1 cellular context compared by ENCODE assay signal in the genomic region with DNA sequence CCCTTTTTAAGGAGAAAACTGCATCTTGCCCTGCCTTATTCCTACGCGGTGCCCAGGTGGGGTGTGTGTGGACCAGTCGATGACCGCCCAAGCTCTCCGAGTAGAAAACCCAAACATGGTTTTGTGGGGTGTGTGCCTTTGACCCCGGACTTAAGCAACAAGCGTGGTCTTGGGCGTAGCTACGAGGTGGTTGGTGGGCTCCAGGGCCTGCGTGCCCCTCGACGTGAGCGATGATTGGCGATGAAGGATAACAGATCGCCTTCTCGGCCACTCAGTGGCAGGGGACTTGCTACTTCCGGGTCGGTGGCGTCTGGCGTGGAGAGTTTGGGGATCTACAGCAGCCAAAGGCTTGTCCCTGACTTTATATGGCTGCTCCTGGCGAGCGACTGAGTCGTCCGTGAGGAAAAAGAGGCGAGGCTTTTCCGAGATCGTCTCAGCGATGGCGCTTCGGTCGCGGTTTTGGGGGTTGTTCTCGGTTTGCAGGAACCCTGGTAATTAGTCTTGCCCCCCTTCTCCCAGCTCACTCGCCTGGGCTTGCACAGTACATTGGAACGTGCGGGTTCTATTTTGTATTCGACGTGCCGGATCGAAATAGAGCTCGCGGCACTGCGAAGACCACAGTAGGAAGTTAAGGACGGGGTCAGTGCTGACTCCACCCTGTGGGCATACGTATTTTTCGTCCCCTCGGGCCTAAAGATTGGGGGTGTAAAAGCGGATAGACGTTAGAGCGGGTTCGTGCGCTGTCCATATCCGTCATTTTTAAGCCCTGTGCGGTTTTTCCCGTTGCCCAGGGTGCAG.
TF ChIP-seq lines count a peak whose summit lies in the region.

A gene (plus strand): TSS at position 319 of the 798 bp plus-strand sequence. CDS start 121 bp downstream, at position 440.

TF ChIP-seq in HEK293, 187 proteins besides CTCF, POLR2A, EP300 and RAD21 (continued from another document and continues in another):
- TF ChIP-seq, protein P1, sequence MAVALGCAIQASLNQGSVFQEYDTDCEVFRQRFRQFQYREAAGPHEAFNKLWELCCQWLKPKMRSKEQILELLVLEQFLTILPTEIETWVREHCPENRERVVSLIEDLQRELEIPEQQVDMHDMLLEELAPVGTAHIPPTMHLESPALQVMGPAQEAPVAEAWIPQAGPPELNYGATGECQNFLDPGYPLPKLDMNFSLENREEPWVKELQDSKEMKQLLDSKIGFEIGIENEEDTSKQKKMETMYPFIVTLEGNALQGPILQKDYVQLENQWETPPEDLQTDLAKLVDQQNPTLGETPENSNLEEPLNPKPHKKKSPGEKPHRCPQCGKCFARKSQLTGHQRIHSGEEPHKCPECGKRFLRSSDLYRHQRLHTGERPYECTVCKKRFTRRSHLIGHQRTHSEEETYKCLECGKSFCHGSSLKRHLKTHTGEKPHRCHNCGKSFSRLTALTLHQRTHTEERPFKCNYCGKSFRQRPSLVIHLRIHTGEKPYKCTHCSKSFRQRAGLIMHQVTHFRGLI (tag by site-specific recombination; IDR thresholded peaks at IDR 0.05): no peak
- TF ChIP-seq PRDM1 (tag by site-specific recombination; IDR thresholded peaks at IDR 0.05) (no peak), HOXC10 (CRISPR knock-in tag; IDR thresholded peaks at IDR 0.05) (no peak), FEZF1 (tag by site-specific recombination; IDR thresholded peaks at IDR 0.05) (peak; percentile 27; the same call in 1 of the 2 replicates), REPIN1 (tag by site-specific recombination; IDR thresholded peaks at IDR 0.05; ENCODE audit: low read depth) (no peak), ZNF433 (tag by site-specific recombination; IDR thresholded peaks at IDR 0.05; ENCODE audit: low read depth) (no peak), ZNF585B (tag by site-specific recombination; IDR thresholded peaks at IDR 0.05) (no peak), ZNF707 (tag by site-specific recombination; IDR thresholded peaks at IDR 0.05) (no peak), ZNF121 (tag by site-specific recombination; IDR thresholded peaks at IDR 0.05) (no peak), ZFP69B (tag by site-specific recombination; IDR thresholded peaks at IDR 0.05) (no peak), MYNN (tag by site-specific recombination; IDR thresholded peaks at IDR 0.05; ENCODE audit: borderline replicate concordance) (no peak), ZBTB7A (tag by site-specific recombination; IDR thresholded peaks at IDR 0.05; ENCODE audit: low read depth) (no peak), EGR2 (tag by site-specific recombination; IDR thresholded peaks at IDR 0.05; ENCODE audit: low read depth) (0 out of 2 replicates have a peak, but pooled peaks have one; percentile 19), ZNF24 (tag by site-specific recombination; IDR thresholded peaks at IDR 0.05) (0 out of 2 replicates have a peak, but pooled peaks have one; percentile 33), ZNF426 (tag by site-specific recombination; IDR thresholded peaks at IDR 0.05) (no peak), KLF9 (tag by site-specific recombination; IDR thresholded peaks at IDR 0.05; ENCODE audit: low read depth) (no peak; the same call in 1 of the 2 replicates), ZNF623 (tag by site-specific recombination; IDR thresholded peaks at IDR 0.05) (peak; percentile 31; the same call in 1 of the 2 replicates), RBAK (tag by site-specific recombination; IDR thresholded peaks at IDR 0.05) (no peak), ZNF324 (tag by site-specific recombination; IDR thresholded peaks at IDR 0.05) (0 out of 2 replicates have a peak, but pooled peaks have one; percentile 18), ZNF670 (tag by site-specific recombination; IDR thresholded peaks at IDR 0.05; ENCODE audit: low read depth) (no peak)
- TF ChIP-seq, protein P2, sequence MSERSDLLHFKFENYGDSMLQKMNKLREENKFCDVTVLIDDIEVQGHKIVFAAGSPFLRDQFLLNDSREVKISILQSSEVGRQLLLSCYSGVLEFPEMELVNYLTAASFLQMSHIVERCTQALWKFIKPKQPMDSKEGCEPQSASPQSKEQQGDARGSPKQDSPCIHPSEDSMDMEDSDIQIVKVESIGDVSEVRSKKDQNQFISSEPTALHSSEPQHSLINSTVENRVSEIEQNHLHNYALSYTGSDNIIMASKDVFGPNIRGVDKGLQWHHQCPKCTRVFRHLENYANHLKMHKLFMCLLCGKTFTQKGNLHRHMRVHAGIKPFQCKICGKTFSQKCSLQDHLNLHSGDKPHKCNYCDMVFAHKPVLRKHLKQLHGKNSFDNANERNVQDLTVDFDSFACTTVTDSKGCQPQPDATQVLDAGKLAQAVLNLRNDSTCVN (tag by site-specific recombination; optimal IDR thresholded peaks at IDR 0.05): peak; percentile 14
- TF ChIP-seq, protein P3, sequence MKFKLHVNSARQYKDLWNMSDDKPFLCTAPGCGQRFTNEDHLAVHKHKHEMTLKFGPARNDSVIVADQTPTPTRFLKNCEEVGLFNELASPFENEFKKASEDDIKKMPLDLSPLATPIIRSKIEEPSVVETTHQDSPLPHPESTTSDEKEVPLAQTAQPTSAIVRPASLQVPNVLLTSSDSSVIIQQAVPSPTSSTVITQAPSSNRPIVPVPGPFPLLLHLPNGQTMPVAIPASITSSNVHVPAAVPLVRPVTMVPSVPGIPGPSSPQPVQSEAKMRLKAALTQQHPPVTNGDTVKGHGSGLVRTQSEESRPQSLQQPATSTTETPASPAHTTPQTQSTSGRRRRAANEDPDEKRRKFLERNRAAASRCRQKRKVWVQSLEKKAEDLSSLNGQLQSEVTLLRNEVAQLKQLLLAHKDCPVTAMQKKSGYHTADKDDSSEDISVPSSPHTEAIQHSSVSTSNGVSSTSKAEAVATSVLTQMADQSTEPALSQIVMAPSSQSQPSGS (tag by site-specific recombination; IDR thresholded peaks at IDR 0.05; ENCODE audit: low read depth): no peak
- TF ChIP-seq, protein P4, sequence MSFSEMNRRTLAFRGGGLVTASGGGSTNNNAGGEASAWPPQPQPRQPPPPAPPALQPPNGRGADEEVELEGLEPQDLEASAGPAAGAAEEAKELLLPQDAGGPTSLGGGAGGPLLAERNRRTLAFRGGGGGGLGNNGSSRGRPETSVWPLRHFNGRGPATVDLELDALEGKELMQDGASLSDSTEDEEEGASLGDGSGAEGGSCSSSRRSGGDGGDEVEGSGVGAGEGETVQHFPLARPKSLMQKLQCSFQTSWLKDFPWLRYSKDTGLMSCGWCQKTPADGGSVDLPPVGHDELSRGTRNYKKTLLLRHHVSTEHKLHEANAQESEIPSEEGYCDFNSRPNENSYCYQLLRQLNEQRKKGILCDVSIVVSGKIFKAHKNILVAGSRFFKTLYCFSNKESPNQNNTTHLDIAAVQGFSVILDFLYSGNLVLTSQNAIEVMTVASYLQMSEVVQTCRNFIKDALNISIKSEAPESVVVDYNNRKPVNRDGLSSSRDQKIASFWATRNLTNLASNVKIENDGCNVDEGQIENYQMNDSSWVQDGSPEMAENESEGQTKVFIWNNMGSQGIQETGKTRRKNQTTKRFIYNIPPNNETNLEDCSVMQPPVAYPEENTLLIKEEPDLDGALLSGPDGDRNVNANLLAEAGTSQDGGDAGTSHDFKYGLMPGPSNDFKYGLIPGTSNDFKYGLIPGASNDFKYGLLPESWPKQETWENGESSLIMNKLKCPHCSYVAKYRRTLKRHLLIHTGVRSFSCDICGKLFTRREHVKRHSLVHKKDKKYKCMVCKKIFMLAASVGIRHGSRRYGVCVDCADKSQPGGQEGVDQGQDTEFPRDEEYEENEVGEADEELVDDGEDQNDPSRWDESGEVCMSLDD (tag by site-specific recombination; IDR thresholded peaks at IDR 0.05): peak; percentile 96
- TF ChIP-seq, protein P5, sequence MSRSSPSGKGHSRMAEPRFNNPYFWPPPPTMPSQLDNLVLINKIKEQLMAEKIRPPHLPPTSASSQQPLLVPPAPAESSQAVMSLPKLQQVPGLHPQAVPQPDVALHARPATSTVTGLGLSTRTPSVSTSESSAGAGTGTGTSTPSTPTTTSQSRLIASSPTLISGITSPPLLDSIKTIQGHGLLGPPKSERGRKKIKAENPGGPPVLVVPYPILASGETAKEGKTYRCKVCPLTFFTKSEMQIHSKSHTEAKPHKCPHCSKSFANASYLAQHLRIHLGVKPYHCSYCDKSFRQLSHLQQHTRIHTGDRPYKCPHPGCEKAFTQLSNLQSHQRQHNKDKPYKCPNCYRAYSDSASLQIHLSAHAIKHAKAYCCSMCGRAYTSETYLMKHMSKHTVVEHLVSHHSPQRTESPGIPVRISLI (tag by site-specific recombination; IDR thresholded peaks at IDR 0.05): peak; percentile 91
- TF ChIP-seq, protein P6, sequence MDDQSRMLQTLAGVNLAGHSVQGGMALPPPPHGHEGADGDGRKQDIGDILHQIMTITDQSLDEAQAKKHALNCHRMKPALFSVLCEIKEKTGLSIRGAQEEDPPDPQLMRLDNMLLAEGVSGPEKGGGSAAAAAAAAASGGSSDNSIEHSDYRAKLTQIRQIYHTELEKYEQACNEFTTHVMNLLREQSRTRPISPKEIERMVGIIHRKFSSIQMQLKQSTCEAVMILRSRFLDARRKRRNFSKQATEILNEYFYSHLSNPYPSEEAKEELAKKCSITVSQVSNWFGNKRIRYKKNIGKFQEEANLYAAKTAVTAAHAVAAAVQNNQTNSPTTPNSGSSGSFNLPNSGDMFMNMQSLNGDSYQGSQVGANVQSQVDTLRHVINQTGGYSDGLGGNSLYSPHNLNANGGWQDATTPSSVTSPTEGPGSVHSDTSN (CRISPR knock-in tag; IDR thresholded peaks at IDR 0.05): peak; percentile 86
- TF ChIP-seq, protein P7, sequence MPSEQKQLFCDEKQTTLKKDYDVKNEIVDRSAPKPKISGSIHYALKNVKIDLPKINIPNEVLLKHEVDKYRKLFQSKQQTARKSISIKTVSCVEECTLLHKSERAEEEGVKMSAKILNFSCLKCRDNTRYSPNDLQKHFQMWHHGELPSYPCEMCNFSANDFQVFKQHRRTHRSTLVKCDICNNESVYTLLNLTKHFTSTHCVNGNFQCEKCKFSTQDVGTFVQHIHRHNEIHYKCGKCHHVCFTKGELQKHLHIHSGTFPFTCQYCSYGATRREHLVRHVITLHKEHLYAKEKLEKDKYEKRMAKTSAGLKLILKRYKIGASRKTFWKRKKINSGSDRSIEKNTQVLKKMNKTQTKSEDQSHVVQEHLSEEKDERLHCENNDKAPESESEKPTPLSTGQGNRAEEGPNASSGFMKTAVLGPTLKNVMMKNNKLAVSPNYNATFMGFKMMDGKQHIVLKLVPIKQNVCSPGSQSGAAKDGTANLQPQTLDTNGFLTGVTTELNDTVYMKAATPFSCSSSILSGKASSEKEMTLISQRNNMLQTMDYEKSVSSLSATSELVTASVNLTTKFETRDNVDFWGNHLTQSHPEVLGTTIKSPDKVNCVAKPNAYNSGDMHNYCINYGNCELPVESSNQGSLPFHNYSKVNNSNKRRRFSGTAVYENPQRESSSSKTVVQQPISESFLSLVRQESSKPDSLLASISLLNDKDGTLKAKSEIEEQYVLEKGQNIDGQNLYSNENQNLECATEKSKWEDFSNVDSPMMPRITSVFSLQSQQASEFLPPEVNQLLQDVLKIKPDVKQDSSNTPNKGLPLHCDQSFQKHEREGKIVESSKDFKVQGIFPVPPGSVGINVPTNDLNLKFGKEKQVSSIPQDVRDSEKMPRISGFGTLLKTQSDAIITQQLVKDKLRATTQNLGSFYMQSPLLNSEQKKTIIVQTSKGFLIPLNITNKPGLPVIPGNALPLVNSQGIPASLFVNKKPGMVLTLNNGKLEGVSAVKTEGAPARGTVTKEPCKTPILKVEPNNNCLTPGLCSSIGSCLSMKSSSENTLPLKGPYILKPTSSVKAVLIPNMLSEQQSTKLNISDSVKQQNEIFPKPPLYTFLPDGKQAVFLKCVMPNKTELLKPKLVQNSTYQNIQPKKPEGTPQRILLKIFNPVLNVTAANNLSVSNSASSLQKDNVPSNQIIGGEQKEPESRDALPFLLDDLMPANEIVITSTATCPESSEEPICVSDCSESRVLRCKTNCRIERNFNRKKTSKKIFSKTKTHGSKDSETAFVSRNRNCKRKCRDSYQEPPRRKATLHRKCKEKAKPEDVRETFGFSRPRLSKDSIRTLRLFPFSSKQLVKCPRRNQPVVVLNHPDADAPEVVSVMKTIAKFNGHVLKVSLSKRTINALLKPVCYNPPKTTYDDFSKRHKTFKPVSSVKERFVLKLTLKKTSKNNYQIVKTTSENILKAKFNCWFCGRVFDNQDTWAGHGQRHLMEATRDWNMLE (tag by site-specific recombination; conservative IDR thresholded peaks at IDR 0.05; ENCODE audit: low read depth): peak; percentile 35; the same call in 1 of the 2 replicates
- TF ChIP-seq, protein P8, sequence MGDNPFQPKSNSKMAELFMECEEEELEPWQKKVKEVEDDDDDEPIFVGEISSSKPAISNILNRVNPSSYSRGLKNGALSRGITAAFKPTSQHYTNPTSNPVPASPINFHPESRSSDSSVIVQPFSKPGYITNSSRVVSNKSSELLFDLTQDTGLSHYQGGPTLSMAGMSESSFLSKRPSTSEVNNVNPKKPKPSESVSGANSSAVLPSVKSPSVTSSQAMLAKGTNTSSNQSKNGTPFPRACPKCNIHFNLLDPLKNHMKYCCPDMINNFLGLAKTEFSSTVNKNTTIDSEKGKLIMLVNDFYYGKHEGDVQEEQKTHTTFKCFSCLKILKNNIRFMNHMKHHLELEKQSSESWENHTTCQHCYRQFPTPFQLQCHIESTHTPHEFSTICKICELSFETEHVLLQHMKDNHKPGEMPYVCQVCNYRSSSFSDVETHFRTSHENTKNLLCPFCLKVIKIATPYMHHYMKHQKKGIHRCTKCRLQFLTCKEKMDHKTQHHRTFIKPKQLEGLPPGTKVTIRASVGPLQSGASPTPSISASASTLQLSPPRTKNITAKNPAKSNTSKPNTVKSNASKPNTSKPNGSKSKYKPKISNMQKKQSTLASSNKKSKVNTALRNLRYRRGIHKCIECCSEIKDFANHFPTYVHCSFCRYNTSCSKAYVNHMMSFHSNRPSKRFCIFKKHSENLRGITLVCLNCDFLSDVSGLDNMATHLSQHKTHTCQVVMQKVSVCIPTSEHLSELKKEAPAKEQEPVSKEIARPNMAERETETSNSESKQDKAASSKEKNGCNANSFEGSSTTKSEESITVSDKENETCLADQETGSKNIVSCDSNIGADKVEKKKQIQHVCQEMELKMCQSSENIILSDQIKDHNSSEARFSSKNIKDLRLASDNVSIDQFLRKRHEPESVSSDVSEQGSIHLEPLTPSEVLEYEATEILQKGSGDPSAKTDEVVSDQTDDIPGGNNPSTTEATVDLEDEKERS (tag by site-specific recombination; IDR thresholded peaks at IDR 0.05): no peak
- TF ChIP-seq, protein P9, sequence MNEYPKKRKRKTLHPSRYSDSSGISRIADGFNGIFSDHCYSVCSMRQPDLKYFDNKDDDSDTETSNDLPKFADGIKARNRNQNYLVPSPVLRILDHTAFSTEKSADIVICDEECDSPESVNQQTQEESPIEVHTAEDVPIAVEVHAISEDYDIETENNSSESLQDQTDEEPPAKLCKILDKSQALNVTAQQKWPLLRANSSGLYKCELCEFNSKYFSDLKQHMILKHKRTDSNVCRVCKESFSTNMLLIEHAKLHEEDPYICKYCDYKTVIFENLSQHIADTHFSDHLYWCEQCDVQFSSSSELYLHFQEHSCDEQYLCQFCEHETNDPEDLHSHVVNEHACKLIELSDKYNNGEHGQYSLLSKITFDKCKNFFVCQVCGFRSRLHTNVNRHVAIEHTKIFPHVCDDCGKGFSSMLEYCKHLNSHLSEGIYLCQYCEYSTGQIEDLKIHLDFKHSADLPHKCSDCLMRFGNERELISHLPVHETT (tag by site-specific recombination; IDR thresholded peaks at IDR 0.05): peak; percentile 32; the same call in 1 of the 2 replicates
- TF ChIP-seq, protein P10, sequence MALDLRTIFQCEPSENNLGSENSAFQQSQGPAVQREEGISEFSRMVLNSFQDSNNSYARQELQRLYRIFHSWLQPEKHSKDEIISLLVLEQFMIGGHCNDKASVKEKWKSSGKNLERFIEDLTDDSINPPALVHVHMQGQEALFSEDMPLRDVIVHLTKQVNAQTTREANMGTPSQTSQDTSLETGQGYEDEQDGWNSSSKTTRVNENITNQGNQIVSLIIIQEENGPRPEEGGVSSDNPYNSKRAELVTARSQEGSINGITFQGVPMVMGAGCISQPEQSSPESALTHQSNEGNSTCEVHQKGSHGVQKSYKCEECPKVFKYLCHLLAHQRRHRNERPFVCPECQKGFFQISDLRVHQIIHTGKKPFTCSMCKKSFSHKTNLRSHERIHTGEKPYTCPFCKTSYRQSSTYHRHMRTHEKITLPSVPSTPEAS (tag by site-specific recombination; IDR thresholded peaks at IDR 0.05): peak; percentile 44; the same call in 1 of the 2 replicates
